Comparison of ENCODE assay signal across 8 cellular contexts in genomic region chr2:110755494-110756078, GRCh38. TPM values are rescaled to one million over a fixed set of nuclear protein-coding genes. Genes with fewer than 3 reads are reported as not detected.
DNase-seq lines count a peak whose midpoint lies in the region; ATAC-seq, FAIRE-seq and TF ChIP-seq lines count a peak whose summit lies in the region.

No MANE protein-coding gene starts in this region.

- TF ChIP-seq CTCF in BE2C (IDR thresholded peaks at IDR 0.05; ENCODE audit: low read depth, low read length) (peak; percentile 22; the same call in 1 of the 2 replicates), HCT116 (IDR thresholded peaks at IDR 0.05 in 2 of 3, conservative IDR thresholded peaks at IDR 0.05 in 1 of 3; ENCODE audit: borderline replicate concordance in 1 of 3, insufficient read depth in 1 of 3, low read depth in 2 of 3, low read length in 2 of 3) (peak; percentile 27 to 58 (median 57); a peak in 4 of 6 replicates), ascending aorta (IDR thresholded peaks at IDR 0.05) (peak; percentile 28 to 72 (median 54)), HepG2 (CRISPR knock-in tag; IDR thresholded peaks at IDR 0.05) (peak; percentile 26; the same call in 1 of the 2 replicates)

- H2AFZ ChIP-seq in HCT116 (ENCODE audit: low read depth, low read length, poor library complexity, severe bottlenecking) (no peak overlapping the region), HepG2 (ENCODE audit: low read length) (no peak overlapping the region)

- H3K4me3 ChIP-seq in BE2C (ENCODE audit: low read depth, low read length): no peak overlapping the region
- no peak overlapping the region for H3K4me3 ChIP-seq in HCT116 (replicated peaks in 1 of 2; ENCODE audit: low read depth in 1 of 2, low read length in 2 of 2)
- no peak overlapping the region for H3K4me3 ChIP-seq in ascending aorta
- H3K4me3 ChIP-seq in HepG2 (replicated peaks in 1 of 3; ENCODE audit: insufficient read depth in 1 of 3, low read depth in 2 of 3, low read length in 3 of 3): no peak overlapping the region

- H3K9me2 ChIP-seq in HCT116 (ENCODE audit: insufficient read depth): no peaks in the 10 kb centered on the region

- TF ChIP-seq EP300 in HepG2 (IDR thresholded peaks at IDR 0.05; ENCODE audit: low read depth in 2 of 2, low read length in 2 of 2) (no peak), HepG2 (CRISPR knock-in tag; IDR thresholded peaks at IDR 0.05; ENCODE audit: borderline replicate concordance) (no peak)

- H3K27ac ChIP-seq in HCT116 (ENCODE audit: low read depth, low read length): no peak overlapping the region
- H3K27ac ChIP-seq in ascending aorta: no peak overlapping the region
- H3K27ac ChIP-seq in HepG2 (ENCODE audit: extremely low read length, insufficient read depth, low read length): no peak overlapping the region

- intact Hi-C loops in HCT116 (cut with micrococcal nuclease): no loop called here
- intact Hi-C loops in ascending aorta (cut with DNase I): loop anchor here (2.0 kb wide), 1 partner anchor 77 kb away; the partner anchor contains the start of gene BUB1
- intact Hi-C loops in HepG2 (cut with micrococcal nuclease; ENCODE audit: unreplicated experiment): no loop called here

- FAIRE-seq in HepG2 (lab: Jason Lieb, UNC): no peak

- POLR2A ChIA-PET in HCT116 (lab: Charles Lee): no interaction called here
- POLR2A ChIA-PET in HepG2 (lab: Yijun Ruan, JAX): no interaction called here

- CTCF ChIA-PET in HCT116 (lab: Charles Lee) (interaction anchor here (0.6 to 1.9 kb wide), 12 partner anchors 13 to 107 kb away, joined by 3 to 9 read pairs (median 4); partner anchors contain the start of genes ACOXL and BUB1), HepG2 (lab: Yijun Ruan, JAX; ENCODE audit: low intra/inter-chr PET ratio, low total read pairs) (no interaction called here)

- H3K9ac ChIP-seq in HCT116 (ENCODE audit: low read length) (no peak overlapping the region), HepG2 (ENCODE audit: insufficient read depth, low read depth, low read length) (no peak overlapping the region)

- TF ChIP-seq RAD21 in HCT116 (IDR thresholded peaks at IDR 0.05; ENCODE audit: low read depth) (peak; percentile 71), HepG2 (CRISPR knock-in tag; IDR thresholded peaks at IDR 0.05) (no peak)

- no peak for ATAC-seq in HCT116
- no peak for ATAC-seq in HepG2
- no peak for ATAC-seq in GM19328 (IDR thresholded peaks at IDR 0.05; ENCODE audit: unreplicated experiment)
- ATAC-seq in GM21381 (IDR thresholded peaks at IDR 0.05; ENCODE audit: unreplicated experiment): no peak
- no peak for ATAC-seq in HG03378 (IDR thresholded peaks at IDR 0.05; ENCODE audit: unreplicated experiment)

- BruUV-seq in HCT116 (replicated peaks; lab: Mats Ljungman, UMichigan) (no TSS peak), HepG2 (replicated peaks; lab: Mats Ljungman, UMichigan) (no TSS peak)

- H3K4me2 ChIP-seq in HCT116 (ENCODE audit: low read length): no peak overlapping the region
- H3K4me2 ChIP-seq in HepG2 (ENCODE audit: low read depth, low read length): no peak overlapping the region

- H3K79me2 ChIP-seq in HCT116 (ENCODE audit: insufficient read depth, low read length): no peaks in the 10 kb centered on the region
- no peaks in the 10 kb centered on the region for H3K79me2 ChIP-seq in HepG2 (ENCODE audit: insufficient read depth, low read length)

- H4K20me1 ChIP-seq in HCT116 (ENCODE audit: insufficient read depth) (0 out of 2 replicates have a peak, but pooled peaks cover 3% of the 10 kb centered on the region), HepG2 (ENCODE audit: insufficient read depth, low read length) (no peaks in the 10 kb centered on the region)

- 1% methylated on average over 4 of the region's 4 CpGs for WGBS in HepG2 (ENCODE audit: low lambda C conversion rate)

- DNase-seq in BE2C (no peak), HCT116 (ENCODE audit: low read depth, low spot score) (no peak), ascending aorta (ENCODE audit: low spot score in 2 of 2) (no peak), HepG2 (ENCODE audit: low spot score) (no peak)
- no peak for DNase-seq in activated CD8-positive, alpha-beta memory T cell treated with anti-CD3 and anti-CD28 coated beads, Interleukin-2, amount 50 U/mL, for 48 hours

- in situ Hi-C loops in HepG2 (cut with HindIII; ENCODE audit: extremely low pct_ligation_motif_present, low pct_unique_long_range_greater_than_20kb): no loop called here

- H3K27me3 ChIP-seq in BE2C (no peaks in the 10 kb centered on the region), HCT116 (ENCODE audit: insufficient read depth, low read length) (no peaks in the 10 kb centered on the region), ascending aorta (no peaks in the 10 kb centered on the region), HepG2 (ENCODE audit: control insufficient read depth in 1 of 2, insufficient read depth in 2 of 2, low read length in 2 of 2) (no peaks in the 10 kb centered on the region; a peak in 1 of 5 replicates)

- no peaks in the 10 kb centered on the region for H3K9me3 ChIP-seq in BE2C
- peaks cover 0 to 4% of the 10 kb centered on the region in 2 experiments; a peak in 1 of 4 replicates for H3K9me3 ChIP-seq in HCT116 (ENCODE audit: control insufficient read depth in 1 of 2, insufficient read depth in 1 of 2, low read depth in 1 of 2, low read length in 2 of 2)
- H3K9me3 ChIP-seq in ascending aorta: peaks cover 0 to 8% of the 10 kb centered on the region in 2 donors
- peaks cover 8% of the 10 kb centered on the region for H3K9me3 ChIP-seq in HepG2 (ENCODE audit: low read length)

- H3K36me3 ChIP-seq in BE2C: no peaks in the 10 kb centered on the region
- H3K36me3 ChIP-seq in HCT116 (ENCODE audit: control insufficient read depth in 1 of 2, insufficient read depth in 2 of 2, low read length in 2 of 2): no peaks in the 10 kb centered on the region
- no peaks in the 10 kb centered on the region for H3K36me3 ChIP-seq in ascending aorta
- no peaks in the 10 kb centered on the region for H3K36me3 ChIP-seq in HepG2 (replicated peaks in 1 of 2; ENCODE audit: control insufficient read depth in 1 of 2, insufficient read depth in 2 of 2, low read length in 2 of 2)

- H3K4me1 ChIP-seq in BE2C: no peaks in the 10 kb centered on the region
- no peaks in the 10 kb centered on the region for H3K4me1 ChIP-seq in HCT116 (ENCODE audit: control insufficient read depth in 1 of 2, insufficient read depth in 2 of 2, low read length in 2 of 2)
- H3K4me1 ChIP-seq in ascending aorta: no peaks in the 10 kb centered on the region
- H3K4me1 ChIP-seq in HepG2 (ENCODE audit: insufficient read depth, low read length): no peaks in the 10 kb centered on the region

- TF ChIP-seq POLR2A in HCT116 (IDR thresholded peaks at IDR 0.05; ENCODE audit: borderline replicate concordance, extremely low read depth, insufficient read depth, insufficient read length) (no peak), HepG2 (IDR thresholded peaks at IDR 0.05; ENCODE audit: insufficient read depth in 1 of 2, low read depth in 2 of 2, low read length in 2 of 2) (no peak)

- RAD21 ChIA-PET in HCT116 (lab: Charles Lee; ENCODE audit: low non-redundant PET in 1 of 2, low total read pairs in 2 of 2, uncharacterized antibody in 2 of 2, unreplicated experiment in 2 of 2): no interaction called here

TF ChIP-seq in HCT116, 20 proteins besides CTCF, POLR2A, EP300 and RAD21 (continues in another document):
- TF ChIP-seq YY1 (IDR thresholded peaks at IDR 0.05; ENCODE audit: extremely low read depth, insufficient replicate concordance, low read depth, low read length) (no peak), EZH2 (IDR thresholded peaks at IDR 0.05) (no peak), EGR1 (IDR thresholded peaks at IDR 0.05; ENCODE audit: low read depth) (no peak), ATF3 (IDR thresholded peaks at IDR 0.05) (no peak), SP1 (IDR thresholded peaks at IDR 0.05; ENCODE audit: low read depth) (no peak)

TF ChIP-seq in HepG2, 621 proteins besides CTCF, POLR2A, EP300 and RAD21 (continues in another document):
- TF ChIP-seq STAG1 (CRISPR knock-in tag; IDR thresholded peaks at IDR 0.05) (peak; percentile 50), EZH2 (conservative IDR thresholded peaks at IDR 0.05; ENCODE audit: low read depth, low read length) (0 out of 2 replicates have a peak, but pooled peaks have one; percentile 29)

RNA-seq across cellular contexts. Expression of gene ACOXL, which starts 23.2 kb away (rescaled TPM):
- 0.82 TPM for polyA plus RNA-seq in BE2C (2012; ENCODE audit: insufficient read depth, insufficient read length, low read depth)
- total RNA-seq in HCT116 (2021; ENCODE audit: unreplicated experiment) (5.5 TPM), ascending aorta (not detected), HepG2 (2016; rRNA removed; fragmentation: Illumina TruSeq; extraction: Trizol) (not detected in 2 replicates)
- polyA plus RNA-seq in HCT116 (2012): 2.1 and 2.9 TPM in 2 replicates
- total RNA-seq in HepG2 (2016; cell fraction: cytosol; rRNA removed; fragmentation: Illumina TruSeq; extraction: Trizol; ENCODE audit: low read depth): not detected in 2 replicates
- total RNA-seq in HepG2 (2016; cell fraction: insoluble cytoplasmic fraction; rRNA removed; fragmentation: Illumina TruSeq; extraction: Trizol): not detected in 2 replicates
- total RNA-seq in HepG2 (2016; cell fraction: membrane; rRNA removed; fragmentation: Illumina TruSeq; extraction: Trizol): not detected in 2 replicates
- total RNA-seq in HepG2 (2016; cell fraction: nucleus; rRNA removed; fragmentation: Illumina TruSeq; extraction: Trizol): not detected in 2 replicates
- not detected in 2 replicates for polyA plus RNA-seq in HepG2 (2011; rRNA removed)
- not detected in 2 replicates for polyA plus RNA-seq in HepG2 (2011; cell fraction: cytosol; rRNA removed)
- not detected in 2 replicates for polyA plus RNA-seq in HepG2 (2011; cell fraction: nucleus; rRNA removed)
- polyA plus RNA-seq in HepG2 (2012): 0.11 TPM in 1 of 2 replicates, not detected in the other
- not detected in 2 replicates for polyA plus RNA-seq in HepG2 (2016; cell fraction: cytosol; fragmentation: Illumina TruSeq; extraction: Trizol; ENCODE audit: low read depth)
- polyA plus RNA-seq in HepG2 (2016; cell fraction: insoluble cytoplasmic fraction; fragmentation: Illumina TruSeq; extraction: Trizol; ENCODE audit: low read depth): not detected in 2 replicates
- not detected in 2 replicates for polyA plus RNA-seq in HepG2 (2016; cell fraction: membrane; fragmentation: Illumina TruSeq; extraction: Trizol; ENCODE audit: low read depth)
- not detected in 2 replicates for polyA plus RNA-seq in HepG2 (2016; cell fraction: nucleus; fragmentation: Illumina TruSeq; extraction: Trizol; ENCODE audit: insufficient read depth, low read depth)
- not detected in 2 replicates for polyA minus RNA-seq in HepG2 (2011; rRNA and poly(A)+ RNA removed; ENCODE audit: low replicate concordance)
- polyA minus RNA-seq in HepG2 (2011; cell fraction: cytosol; rRNA and poly(A)+ RNA removed): not detected in 2 replicates
- not detected in 2 replicates for polyA minus RNA-seq in HepG2 (2011; cell fraction: nucleus; rRNA and poly(A)+ RNA removed)
